ENCODE assay signal across 8 cellular contexts in genomic region chr2:85595378-85596232, GRCh38. TPM values are rescaled to one million over a fixed set of nuclear protein-coding genes. Genes with fewer than 3 reads are reported as not detected.
DNase-seq lines count a peak whose midpoint lies in the region; ATAC-seq and TF ChIP-seq lines count a peak whose summit lies in the region.

Gene RNF181 (plus strand): TSS chr2:85595745. CDS start chr2:85595764, 19 bp downstream.

- H3K36me3 ChIP-seq in BLaER1: peaks cover 67% of the 10 kb centered on the region

- H3K27ac ChIP-seq in BLaER1 (peak within 1 kb of the TSS; percentile 88), coronary artery (peak within 1 kb of the TSS; percentile 71 to 96)

- intact Hi-C loops in left colon (cut with DNase I, micrococcal nuclease): no loop called here

- TF ChIP-seq CTCF in coronary artery (IDR thresholded peaks at IDR 0.05): no peak

- H3K36me3 Mint-ChIP-seq in activated CD4-positive, alpha-beta T cell treated with anti-CD3 and anti-CD28 coated beads, Interleukin-2, amount 10 ng/mL, durations not matched to agents 7 days and 5 days (ENCODE audit: low read depth): peaks cover 30% of the 10 kb centered on the region

- H3K27ac Mint-ChIP-seq in activated CD4-positive, alpha-beta T cell treated with anti-CD3 and anti-CD28 coated beads, Interleukin-2, amount 10 ng/mL, durations not matched to agents 7 days and 5 days: peak within 1 kb of the TSS; percentile 91

- ATAC-seq in GM19328 (IDR thresholded peaks at IDR 0.05; ENCODE audit: unreplicated experiment) (peak; percentile 99), HG03520 (IDR thresholded peaks at IDR 0.05; ENCODE audit: unreplicated experiment) (peak; percentile 99), left colon (peak; percentile 95)

- no peaks in the 10 kb centered on the region for H3K9me3 Mint-ChIP-seq in activated CD4-positive, alpha-beta T cell treated with anti-CD3 and anti-CD28 coated beads, Interleukin-2, amount 10 ng/mL, durations not matched to agents 7 days and 5 days

- H3K27me3 Mint-ChIP-seq in activated CD4-positive, alpha-beta T cell treated with anti-CD3 and anti-CD28 coated beads, Interleukin-2, amount 10 ng/mL, durations not matched to agents 7 days and 5 days: no peaks in the 10 kb centered on the region

- peaks cover 36% of the 10 kb centered on the region; the same call in 1 of the 2 replicates for H4K20me1 ChIP-seq in BLaER1

- peaks cover 34% of the 10 kb centered on the region for H3K4me1 ChIP-seq in BLaER1

- CTCF ChIA-PET in activated CD4-positive, alpha-beta T cell treated with anti-CD3 and anti-CD28 coated beads, Interleukin-2, amount 10 ng/mL, durations not matched to agents 7 days and 5 days (lab: Charles Lee): interaction anchor here (0.7 to 3.9 kb wide), 9 partner anchors 8 to 222 kb away, joined by 3 to 21 read pairs (median 5); partner anchors contain the start of genes C2orf68 and VAMP8

- H3K4me3 Mint-ChIP-seq in activated CD4-positive, alpha-beta T cell treated with anti-CD3 and anti-CD28 coated beads, Interleukin-2, amount 10 ng/mL, durations not matched to agents 7 days and 5 days: peak within 1 kb of the TSS; percentile 98

- H3K9me3 ChIP-seq in BLaER1: no peaks in the 10 kb centered on the region

- H3K4me3 ChIP-seq in BLaER1 (peak within 1 kb of the TSS; percentile 95), coronary artery (peak within 1 kb of the TSS; percentile 92)

- peak within 1 kb of the TSS; percentile 91 for H3K4me2 ChIP-seq in BLaER1

- H3K9ac ChIP-seq in BLaER1: peak within 1 kb of the TSS; percentile 92

- H3K4me1 Mint-ChIP-seq in activated CD4-positive, alpha-beta T cell treated with anti-CD3 and anti-CD28 coated beads, Interleukin-2, amount 10 ng/mL, durations not matched to agents 7 days and 5 days: peaks cover 32% of the 10 kb centered on the region

- DNase-seq in NCI-H69 (lab: John Stamatoyannopoulos, UW): peak; percentile 96
- peak; percentile 96 for DNase-seq in activated CD4-positive, alpha-beta T cell treated with anti-CD3 and anti-CD28 coated beads, Interleukin-2, amount 10 ng/mL, durations not matched to agents 7 days and 5 days
- peak; percentile 98 for DNase-seq in coronary artery (ENCODE audit: low spot score)
- peak; percentile 93 to 98 for DNase-seq in left colon
- peak; percentile 92 for DNase-seq in stimulated activated CD4-positive, alpha-beta T cell treated with anti-CD3 and anti-CD28 coated beads, Interleukin-1b, Interleukin-23, amount 100 ng/mL, for 48 hours

- POLR2A ChIA-PET in activated CD4-positive, alpha-beta T cell treated with anti-CD3 and anti-CD28 coated beads, Interleukin-2, amount 10 ng/mL, durations not matched to agents 7 days and 5 days (lab: Charles Lee): interaction anchor here (0.8 to 1.0 kb wide), 2 partner anchors 8 to 39 kb away, joined by 3 to 4 read pairs; no protein-coding TSS in a partner anchor

- H3K27me3 ChIP-seq in BLaER1: no peaks in the 10 kb centered on the region

RNA-seq across cellular contexts. Expression of gene RNF181, which starts in this region (rescaled TPM):
- total RNA-seq in activated CD4-positive, alpha-beta T cell treated with anti-CD3 and anti-CD28 coated beads, Interleukin-2, amount 10 ng/mL, durations not matched to agents 7 days and 5 days: 100 to 1,000 TPM in 1 of 2 experiments, 10 to 100 TPM in 1; 89.7 to 106 TPM
- 10 to 100 TPM; 78.8 to 84.2 TPM for total RNA-seq in left colon

Comparison
In these comparisons a context has a peak if more than half of its experiments do, and no peak if none do; other contexts are left out.
1. Peak in every context shown above with its lines: DNase-seq, ATAC-seq, H3K4me3 ChIP-seq and H3K27ac ChIP-seq.